Comparison of ENCODE assay signal across 8 cellular contexts in the genomic region with DNA sequence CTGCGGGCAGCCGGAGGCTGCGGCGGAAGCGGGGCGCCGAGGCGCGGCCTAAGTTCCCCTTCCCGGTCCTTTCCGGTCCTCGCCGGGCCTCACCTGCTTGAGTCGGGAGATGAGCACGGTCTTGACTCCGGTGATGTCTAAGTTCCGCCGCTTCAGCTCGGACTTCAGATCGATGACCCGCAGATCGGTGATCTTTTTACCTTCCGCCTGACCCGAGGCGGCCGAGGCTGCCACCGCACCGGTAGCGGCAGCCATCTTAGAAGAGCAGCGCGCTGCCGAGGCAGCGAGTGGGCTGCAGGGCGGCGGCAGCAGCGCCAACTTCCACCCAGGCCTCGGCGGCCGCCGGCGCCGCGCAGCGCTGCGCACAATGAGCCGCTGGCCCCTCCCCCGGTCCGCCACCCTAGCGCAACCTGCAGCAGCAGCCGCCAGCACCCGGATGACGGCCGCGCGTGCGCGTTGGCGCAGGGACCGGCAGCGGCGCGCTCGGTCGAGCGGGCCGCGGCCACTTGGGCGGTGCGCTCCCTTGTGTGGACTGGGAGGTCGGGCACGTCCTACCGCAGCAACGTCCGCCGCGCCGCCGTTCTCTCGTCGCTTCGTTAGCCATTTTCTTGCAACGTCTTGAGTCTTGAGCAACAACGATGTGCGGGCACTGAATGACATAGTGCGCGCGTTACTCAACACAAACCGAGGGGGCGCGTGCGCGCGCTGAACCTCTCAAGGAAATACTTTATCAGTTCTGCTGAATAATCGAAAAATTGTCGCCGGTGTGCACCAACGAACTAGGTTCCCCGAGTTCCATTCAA. TPM values are rescaled to one million over a fixed set of nuclear protein-coding genes. Genes with fewer than 3 reads are reported as not detected.
A peak's percentile ranks its signal among the peaks of the same experiment; 100 is the strongest.
DNase-seq lines count a peak whose midpoint lies in the region; ATAC-seq and TF ChIP-seq lines count a peak whose summit lies in the region.

A gene (minus strand): TSS at position 369 of the 803 bp plus-strand sequence. CDS start 114 bp downstream, at position 255.

- H3K27me3 ChIP-seq in PC-9 (ENCODE audit: insufficient read depth, low read depth) (no peaks in the 10 kb centered on the region), muscle layer of colon (ENCODE audit: control insufficient read depth in 1 of 2, insufficient read depth in 2 of 2, low read length in 2 of 2) (no peaks in the 10 kb centered on the region)

- H3K4me3 ChIP-seq in PC-9 = peak within 1 kb of the TSS; percentile 96
- peak within 1 kb of the TSS; percentile 83 to 94 for H3K4me3 ChIP-seq in muscle layer of colon (ENCODE audit: low read depth in 1 of 2, low read length in 2 of 2)

- peak within 1 kb of the TSS; percentile 93 for H3K4me2 ChIP-seq in PC-9

- POLR2A ChIA-PET in PC-9 (lab: Charles Lee; ENCODE audit: unreplicated experiment) = interaction anchor here (0.6 kb wide), 1 partner anchor 8 kb away, joined by 4 read pairs; no protein-coding TSS in a partner anchor

- H3F3A ChIP-seq in PC-9 (ENCODE audit: insufficient read depth, low read depth) = peaks cover 29% of the 10 kb centered on the region

- H2AFZ ChIP-seq in PC-9 = peak within 1 kb of the TSS; percentile 79

- no peaks in the 10 kb centered on the region for H3K9me3 ChIP-seq in PC-9 (ENCODE audit: insufficient read depth, low read depth)
- H3K9me3 ChIP-seq in muscle layer of colon (ENCODE audit: low read length) = no peaks in the 10 kb centered on the region

- peak within 1 kb of the TSS; percentile 88 for H3K9ac ChIP-seq in muscle layer of colon (ENCODE audit: low read length)

- DNase-seq in DMS53 treated with DMSO at 0.1 percent for 48 hours (lab: John Stamatoyannopoulos, UW; ENCODE audit: unreplicated experiment) (peak; percentile 84), KBM-7 (peak; percentile 98), PC-9 (peak; percentile 85 to 89), erythroblast (lab: John Stamatoyannopoulos, UW) (peak; percentile 98)
- peak; percentile 95 for DNase-seq in activated T-cell treated with anti-CD3 and anti-CD28 coated beads, Interleukin-2, amount 50 U/mL, for 1 hour
- peak; percentile 84 to 85 for DNase-seq in stimulated activated CD8-positive, alpha-beta memory T cell treated with anti-CD3 and anti-CD28 coated beads, Interleukin-7, amount 100 ng/mL, for 1 hour (ENCODE audit: low read depth in 2 of 2)

- H3K36me3 ChIP-seq in PC-9 (ENCODE audit: low read depth) = no peaks in the 10 kb centered on the region; the same call in 1 of the 2 replicates
- H3K36me3 ChIP-seq in muscle layer of colon (ENCODE audit: insufficient read depth, low read length) = no peaks in the 10 kb centered on the region

- H3K4me1 ChIP-seq in PC-9 (replicated peaks; ENCODE audit: insufficient read depth) (peaks cover 21% of the 10 kb centered on the region), muscle layer of colon (ENCODE audit: insufficient read depth, low read length) (peaks cover 14% of the 10 kb centered on the region)

- peaks cover 43% of the 10 kb centered on the region for H3K79me2 ChIP-seq in PC-9 (ENCODE audit: low read depth)

- no peaks in the 10 kb centered on the region for H4K20me1 ChIP-seq in PC-9 (ENCODE audit: insufficient read depth)

- peak; percentile 46; the same call in 1 of the 2 replicates for TF ChIP-seq CTCF in PC-9 (conservative IDR thresholded peaks at IDR 0.05)

- no TSS peak for BruUV-seq in PC-9 (replicated peaks; lab: Mats Ljungman, UMichigan)

- no peaks in the 10 kb centered on the region for H3K9me2 ChIP-seq in PC-9 (ENCODE audit: insufficient read depth)

- intact Hi-C loops in PC-9 (cut with micrococcal nuclease; ENCODE audit: unreplicated experiment) = loop anchor here (2.0 to 10.0 kb wide), 3 partner anchors 23 to 599 kb away; no protein-coding TSS in a partner anchor

- ATAC-seq in GM21717 (IDR thresholded peaks at IDR 0.05; ENCODE audit: unreplicated experiment) = peak; percentile 76

- CTCF ChIA-PET in PC-9 (lab: Charles Lee) = no interaction called here

- in situ Hi-C loops in KBM-7 (cut with MboI; ENCODE audit: low pct_unique_long_range_greater_than_20kb, low sequenced_read_pairs) = no loop called here

- H3K27ac ChIP-seq in PC-9 = peak within 1 kb of the TSS; percentile 98
- H3K27ac ChIP-seq in muscle layer of colon (ENCODE audit: low read depth, low read length) = peak within 1 kb of the TSS; percentile 98

- TF ChIP-seq POLR2A in erythroblast (IDR thresholded peaks at IDR 0.05; ENCODE audit: low read length) = peak; percentile 99

RNA-seq across cellular contexts. Expression of the gene that starts here (rescaled TPM):
- 81.4 and 110 TPM in 2 replicates for total RNA-seq in PC-9 (2021)

Comparison
In these comparisons a context has a peak if more than half of its experiments do, and no peak if none do; other contexts are left out.
1. Peak in every context shown above with its lines: DNase-seq, ATAC-seq, H3K4me3 ChIP-seq and H3K27ac ChIP-seq.